In the genomic region with DNA sequence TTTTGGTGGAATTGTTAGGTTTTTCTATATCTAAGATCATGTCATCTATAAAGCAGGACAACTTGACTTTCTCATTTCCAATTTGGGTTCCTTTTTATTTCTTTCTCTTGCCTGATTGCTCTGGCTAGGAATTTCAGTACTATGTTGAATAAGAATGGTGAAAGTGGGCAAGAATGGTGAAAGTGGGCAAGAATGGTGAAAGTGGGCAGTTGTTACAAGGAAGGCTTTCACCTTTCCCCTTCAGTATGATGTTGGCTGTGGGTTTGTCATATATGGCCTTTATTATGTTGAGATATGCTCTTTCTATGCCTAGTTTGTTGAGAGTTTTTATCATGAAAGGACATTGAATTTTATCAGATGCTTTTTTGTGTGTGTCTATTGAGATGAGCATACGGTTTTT, we compare ENCODE assay signal across 25 cellular contexts.
"Had no signal": no experiment of that assay in that cellular context is flagged by ENCODE, and none has a peak within 500 bp of the region (broad histone marks: within the 10 kb centered on the region; RNA-seq: fewer than 3 reads in every experiment).

No MANE protein-coding gene starts in this region.

- H3K4me3 ChIP-seq: stomach, suprapubic skin, testis, thoracic aorta, thyroid gland, tibial artery, tibial nerve, transverse colon, upper lobe of left lung, upper lobe of right lung, uterus, vagina had no signal

- H3K4me1 ChIP-seq: suprapubic skin, testis, tibial nerve, upper lobe of right lung, uterus, vagina had no signal

- H3K27ac ChIP-seq: stomach, suprapubic skin, testis, thoracic aorta, thyroid gland, tibial artery, tibial nerve, transverse colon, upper lobe of left lung, upper lobe of right lung, uterus, vagina had no signal

- H3K9me3 ChIP-seq: testis, thyroid gland, vagina had no signal

- DNase-seq: stimulated activated CD4-positive, alpha-beta T cell treated with anti-CD3 and anti-CD28 coated beads, Interleukin-2, amount 100 ng/mL, for 48 hours; stimulated activated CD4-positive, alpha-beta T cell treated with anti-CD3 and anti-CD28 coated beads, Interleukin-4, amount 100 ng/mL, for 1 hour; stimulated activated CD4-positive, alpha-beta T cell treated with anti-CD3 and anti-CD28 coated beads, Interleukin-4, amount 100 ng/mL, for 24 hours; stimulated activated CD4-positive, alpha-beta T cell treated with anti-CD3 and anti-CD28 coated beads, Interleukin-4, amount 100 ng/mL, for 4 hours; stimulated activated CD8-positive, alpha-beta memory T cell treated with anti-CD3 and anti-CD28 coated beads, Interleukin-4, amount 100 ng/mL, for 48 hours; stimulated activated naive B cell treated with anti-CD40 and anti-IgM and Interleukin-4, amounts not matched to agents 10 μg/mL and 1 μg/mL and 100 μg/mL, for 72 hours; stimulated activated naive CD4-positive, alpha-beta T cell; stimulated activated naive CD4-positive, alpha-beta T cell treated with Interleukin-2 at 50 U/mL for 16 hours; stimulated activated naive CD8-positive, alpha-beta T cell treated with anti-CD3 and anti-CD28 coated beads, Interleukin-15, amount 100 ng/mL, for 72 hours; stimulated activated naive CD8-positive, alpha-beta T cell treated with anti-CD3 and anti-CD28 coated beads, Interleukin-15, Interleukin-2, amounts not matched to agents 100 U/mL and 50 U/mL, for 24 hours; stomach; substantia nigra; testis; thyroid gland; tibial artery; transverse colon; trophoblast cell; upper lobe of left lung; upper lobe of right lung; uterus had no signal

- H3K36me3 ChIP-seq: stomach, suprapubic skin, thoracic aorta, thyroid gland, tibial artery, transverse colon, upper lobe of left lung, upper lobe of right lung, uterus, vagina had no signal

- FAIRE-seq: urothelium cell line had no signal
